In genomic region chr2:170770304-170771048, GRCh38 we compare ENCODE assay signal across 8 cellular contexts. TPM values are rescaled to one million over a fixed set of nuclear protein-coding genes. Genes with fewer than 3 reads are reported as not detected.
DNase-seq lines count a peak whose midpoint lies in the region; ATAC-seq and TF ChIP-seq lines count a peak whose summit lies in the region.

Gene ERICH2 (plus strand): TSS chr2:170770378. CDS start chr2:170770682, 304 bp downstream.

- H3K27me3 ChIP-seq in OCI-LY1 (ENCODE audit: insufficient read depth, low read length) (no peaks in the 10 kb centered on the region), muscle layer of duodenum (ENCODE audit: low read depth, low read length) (no peaks in the 10 kb centered on the region)

- H3K9me2 ChIP-seq in OCI-LY1 (ENCODE audit: low read depth, low read length) = no peaks in the 10 kb centered on the region

- no peaks in the 10 kb centered on the region for H3K79me2 ChIP-seq in OCI-LY1 (ENCODE audit: insufficient read depth, low read length)

- H3K4me2 ChIP-seq in OCI-LY1 (ENCODE audit: low read length) = peak within 1 kb of the TSS; percentile 95

- H3K4me3 ChIP-seq in OCI-LY1 (ENCODE audit: low read depth, low read length, poor library complexity, severe bottlenecking) = peak within 1 kb of the TSS; percentile 88
- peak within 1 kb of the TSS; percentile 73 to 85 for H3K4me3 ChIP-seq in muscle layer of duodenum (ENCODE audit: low read depth in 1 of 2, low read length in 2 of 2)

- ATAC-seq in GM19468 (IDR thresholded peaks at IDR 0.05; ENCODE audit: extremely low read depth, unreplicated experiment) = peak; percentile 53
- ATAC-seq in esophagus mucosa = peak; percentile 91

- peaks cover 21% of the 10 kb centered on the region for H3K4me1 ChIP-seq in OCI-LY1 (ENCODE audit: insufficient read depth, low read length, severe bottlenecking)
- H3K4me1 ChIP-seq in muscle layer of duodenum (ENCODE audit: control insufficient read depth in 1 of 2, insufficient read depth in 2 of 2, low read length in 2 of 2) = peaks cover 0 to 6% of the 10 kb centered on the region in 2 donors

- DNase-seq in CD1c-positive myeloid dendritic cell (ENCODE audit: extremely low spot score) = peak; percentile 53
- peak; percentile 82 for DNase-seq in HT-29 (ENCODE audit: low spot score)
- DNase-seq in activated T-cell treated with anti-CD3 and anti-CD28 coated beads for 48 hours (ENCODE audit: low read depth) = peak; percentile 66
- DNase-seq in stimulated activated CD8-positive, alpha-beta memory T cell treated with anti-CD3 and anti-CD28 coated beads, Interleukin-7, amount 100 ng/mL, for 1 hour (ENCODE audit: low read depth in 2 of 2) = peak; percentile 32 to 36

- H3K9ac ChIP-seq in OCI-LY1 (ENCODE audit: low read length) = peak within 1 kb of the TSS; percentile 94

- peaks cover 8% of the 10 kb centered on the region for H3F3A ChIP-seq in OCI-LY1 (ENCODE audit: insufficient read depth, low read length)

- H3K27ac ChIP-seq in OCI-LY1 (ENCODE audit: low read depth, low read length, poor library complexity, severe bottlenecking) (peak within 1 kb of the TSS; percentile 25), muscle layer of duodenum (ENCODE audit: low read length) (peak within 1 kb of the TSS; percentile 80)

- peak within 1 kb of the TSS; percentile 88; the same call in 1 of the 2 replicates for H2AFZ ChIP-seq in OCI-LY1 (ENCODE audit: low read length)

- H3K36me3 ChIP-seq in OCI-LY1 (ENCODE audit: insufficient read depth, low read length) = no peaks in the 10 kb centered on the region
- H3K36me3 ChIP-seq in muscle layer of duodenum (ENCODE audit: control insufficient read depth in 1 of 2, insufficient read depth in 2 of 2, low read length in 2 of 2) = no peaks in the 10 kb centered on the region

- peak; percentile 39 for TF ChIP-seq CTCF in OCI-LY1 (IDR thresholded peaks at IDR 0.05; ENCODE audit: low read length)

- no peaks in the 10 kb centered on the region for H3K9me3 ChIP-seq in OCI-LY1 (ENCODE audit: low read length)
- no peaks in the 10 kb centered on the region for H3K9me3 ChIP-seq in muscle layer of duodenum (ENCODE audit: control insufficient read depth in 1 of 2, low read length in 2 of 2)

- H4K20me1 ChIP-seq in OCI-LY1 (ENCODE audit: insufficient read depth, low read length) = no peaks in the 10 kb centered on the region

RNA-seq across cellular contexts. Expression of gene ERICH2, which starts in this region (rescaled TPM):
- 0.42 TPM in 1 of 2 replicates, not detected in the other for total RNA-seq in HT-29 (2014; rRNA removed; shearing (Covaris generic))
- not detected for total RNA-seq in esophagus mucosa

Comparison
In these comparisons a context has a peak if more than half of its experiments do, and no peak if none do; other contexts are left out.
1. Peak in every context shown above with its lines: DNase-seq, ATAC-seq, H3K4me3 ChIP-seq and H3K27ac ChIP-seq.
2. Peak in DNase-seq in HT-29; RNA of the gene not detected or under 1 TPM.
3. Peak in ATAC-seq in esophagus mucosa; RNA of the gene not detected or under 1 TPM.